ENCODE assay signal across 13 cellular contexts in the genomic region with DNA sequence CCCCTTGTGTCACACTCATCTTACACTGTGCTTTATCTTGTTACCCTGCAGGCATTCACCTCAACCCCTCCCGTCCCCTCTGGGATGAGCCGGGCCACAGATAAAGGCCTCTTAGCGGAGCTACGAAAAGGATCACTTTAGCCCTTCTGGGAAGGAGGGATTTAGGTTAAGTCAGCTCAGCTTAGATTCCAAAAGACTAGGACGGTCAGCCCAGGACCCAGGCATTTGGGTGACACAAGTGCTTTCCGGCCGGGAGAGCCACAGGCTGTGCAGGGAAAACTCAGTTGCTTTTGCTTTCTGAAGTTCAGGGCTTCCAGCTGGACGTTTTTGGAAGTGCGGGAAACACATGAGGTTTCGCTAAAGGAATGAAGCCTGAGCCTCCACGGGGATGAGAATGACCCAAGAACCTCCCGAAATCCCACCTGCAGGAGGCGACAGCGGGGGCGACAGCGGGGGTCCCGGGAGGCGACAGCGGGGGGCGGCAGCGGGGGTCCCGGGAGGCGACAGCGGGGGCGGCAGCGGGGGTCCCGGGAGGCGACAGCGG. TPM values are rescaled to one million over a fixed set of nuclear protein-coding genes. Genes with fewer than 3 reads are reported as not detected.
DNase-seq lines count a peak whose midpoint lies in the region; ATAC-seq and TF ChIP-seq lines count a peak whose summit lies in the region.
"Had no signal": no experiment of that assay in that cellular context is flagged by ENCODE, and none has a peak within 500 bp of the region (broad histone marks: within the 10 kb centered on the region; RNA-seq: fewer than 3 reads in every experiment).

No MANE protein-coding gene starts in this region.

- no peak for TF ChIP-seq CTCF in CD14-positive monocyte (IDR thresholded peaks at IDR 0.05)
- peak; percentile 20 for TF ChIP-seq CTCF in GM12873 (IDR thresholded peaks at IDR 0.05; ENCODE audit: insufficient read depth, low read depth, low read length, missing control alignments)
- TF ChIP-seq CTCF in activated CD8-positive, alpha-beta T cell treated with anti-CD3 and anti-CD28 coated beads for 36 hours (IDR thresholded peaks at IDR 0.05): no peak
- TF ChIP-seq CTCF in natural killer cell (IDR thresholded peaks at IDR 0.05): no peak

- DNase-seq in CD14-positive monocyte (ENCODE audit: low spot score): peak; percentile 20
- peak; percentile 1 for DNase-seq in activated CD8-positive, alpha-beta T cell treated with anti-CD3 and anti-CD28 coated beads for 36 hours
- no peak for DNase-seq in natural killer cell
- no peak for DNase-seq in KBM-7
- DNase-seq in GF-D8 (lab: John Stamatoyannopoulos, UW): no peak
- no peak for DNase-seq in activated gamma-delta T cell (lab: John Stamatoyannopoulos, UW)
- DNase-seq: DMS79, mesendoderm, NCI-H1092, NCI-H774, substantia nigra had no signal

- H3K4me3 Mint-ChIP-seq in CD14-positive monocyte (no peak overlapping the region), natural killer cell (peak overlapping the region; percentile 31)
- H3K4me3 Mint-ChIP-seq in activated CD8-positive, alpha-beta T cell treated with anti-CD3 and anti-CD28 coated beads for 36 hours: no peak overlapping the region

- ATAC-seq in activated CD8-positive, alpha-beta T cell treated with anti-CD3 and anti-CD28 coated beads for 36 hours: no peak
- no peak for ATAC-seq in natural killer cell
- ATAC-seq in GM19035 (IDR thresholded peaks at IDR 0.05; ENCODE audit: unreplicated experiment): no peak

- H3K4me1 Mint-ChIP-seq in CD14-positive monocyte: peaks cover 20% of the 10 kb centered on the region
- H3K4me1 Mint-ChIP-seq in activated CD8-positive, alpha-beta T cell treated with anti-CD3 and anti-CD28 coated beads for 36 hours (ENCODE audit: low read depth): peaks cover 28% of the 10 kb centered on the region
- H3K4me1 Mint-ChIP-seq in natural killer cell: peaks cover 20 to 29% of the 10 kb centered on the region in 2 donors

- H3K36me3 Mint-ChIP-seq in CD14-positive monocyte (no peaks in the 10 kb centered on the region), natural killer cell (no peaks in the 10 kb centered on the region)
- H3K36me3 Mint-ChIP-seq in activated CD8-positive, alpha-beta T cell treated with anti-CD3 and anti-CD28 coated beads for 36 hours (ENCODE audit: low read depth): no peaks in the 10 kb centered on the region

- POLR2A ChIA-PET in activated CD8-positive, alpha-beta T cell treated with anti-CD3 and anti-CD28 coated beads for 36 hours (lab: Charles Lee): no interaction called here

- CTCF ChIA-PET in activated CD8-positive, alpha-beta T cell treated with anti-CD3 and anti-CD28 coated beads for 36 hours (lab: Charles Lee): no interaction called here

- intact Hi-C loops in CD14-positive monocyte (cut with micrococcal nuclease): no loop called here
- intact Hi-C loops in activated CD8-positive, alpha-beta T cell treated with anti-CD3 and anti-CD28 coated beads for 36 hours (cut with micrococcal nuclease): no loop called here
- intact Hi-C loops in natural killer cell (cut with micrococcal nuclease): no loop called here

- in situ Hi-C loops in KBM-7 (cut with MboI; ENCODE audit: low pct_unique_long_range_greater_than_20kb, low sequenced_read_pairs): no loop called here

- H3K27me3 Mint-ChIP-seq in CD14-positive monocyte (ENCODE audit: low read depth in 3 of 3) (peaks cover 5 to 21% (median 6%) of the 10 kb centered on the region in 3 donors), natural killer cell (ENCODE audit: low read depth in 2 of 2) (peaks cover 0 to 2% of the 10 kb centered on the region in 2 donors)
- peaks cover 2% of the 10 kb centered on the region for H3K27me3 Mint-ChIP-seq in activated CD8-positive, alpha-beta T cell treated with anti-CD3 and anti-CD28 coated beads for 36 hours

- H3K9me3 Mint-ChIP-seq in CD14-positive monocyte (peaks cover 0 to 3% (median 0%) of the 10 kb centered on the region in 7 donors), natural killer cell (no peaks in the 10 kb centered on the region)
- no peaks in the 10 kb centered on the region for H3K9me3 Mint-ChIP-seq in activated CD8-positive, alpha-beta T cell treated with anti-CD3 and anti-CD28 coated beads for 36 hours

- peak overlapping the region in 2 of 7 donors; percentile 66 to 80 for H3K27ac Mint-ChIP-seq in CD14-positive monocyte
- H3K27ac Mint-ChIP-seq in activated CD8-positive, alpha-beta T cell treated with anti-CD3 and anti-CD28 coated beads for 36 hours: no peak overlapping the region
- H3K27ac Mint-ChIP-seq in natural killer cell: no peak overlapping the region

RNA-seq across cellular contexts. Expression of a gene that starts 11.6 kb away (rescaled TPM):
- 10 to 100 TPM; 13.1 to 29.8 TPM for polyA plus RNA-seq in CD14-positive monocyte
- total RNA-seq in activated CD8-positive, alpha-beta T cell treated with anti-CD3 and anti-CD28 coated beads for 36 hours: 10 to 100 TPM; 23.3 to 24.1 TPM
- total RNA-seq in natural killer cell: 100 to 1,000 TPM; 227 to 390 (median 325) TPM

Comparison
In these comparisons a context has a peak if more than half of its experiments do, and no peak if none do; other contexts are left out.
1. DNase-seq: peak in CD14-positive monocyte (single experiment) and activated CD8-positive, alpha-beta T cell treated with anti-CD3 and anti-CD28 coated beads for 36 hours (single experiment); none in natural killer cell (single experiment), KBM-7 (single experiment), GF-D8 (single experiment) and activated gamma-delta T cell (single experiment).
2. RNA of a gene that starts 11.6 kb away (total RNA-seq): 227 to 390 TPM in natural killer cell; 23.3 to 24.1 TPM in activated CD8-positive, alpha-beta T cell treated with anti-CD3 and anti-CD28 coated beads for 36 hours; every median in the first group is over 4 times any median in the second.